ENCODE assay signal across 8 cellular contexts in genomic region chr16:4801962-4802658, GRCh38. TPM values are rescaled to one million over a fixed set of nuclear protein-coding genes. Genes with fewer than 3 reads are reported as not detected.
DNase-seq lines count a peak whose midpoint lies in the region; ATAC-seq and TF ChIP-seq lines count a peak whose summit lies in the region.

Gene ROGDI, minus strand, starts transcription at chr16:4802633. Its CDS starts 62 bp downstream, at chr16:4802571.

- peak within 1 kb of the TSS; percentile 91 for H3K27ac ChIP-seq in CD4-positive, alpha-beta T cell (ENCODE audit: low read depth, low read length)
- H3K27ac ChIP-seq in endodermal cell (ENCODE audit: low read depth, low read length) = peak within 1 kb of the TSS; percentile 81

- H3K27me3 ChIP-seq in CD4-positive, alpha-beta T cell (ENCODE audit: control insufficient read depth, insufficient read depth, low read length) = no peaks in the 10 kb centered on the region
- no peaks in the 10 kb centered on the region for H3K27me3 ChIP-seq in endodermal cell (ENCODE audit: control insufficient read depth, insufficient read depth, low read length, poor library complexity, severe bottlenecking)

- peak; percentile 64 to 85 (median 80) for DNase-seq in CD4-positive, alpha-beta T cell
- DNase-seq in NCI-H82 (lab: John Stamatoyannopoulos, UW) (peak; percentile 93), endodermal cell (peak; percentile 97), midbrain (lab: John Stamatoyannopoulos, UW) (peak; percentile 47)
- peak; percentile 49 for DNase-seq in activated CD8-positive, alpha-beta memory T cell treated with anti-CD3 and anti-CD28 coated beads, Interleukin-2, amount 50 U/mL, for 1 hour (ENCODE audit: extremely low read depth)
- peak; percentile 53 to 59 for DNase-seq in stimulated activated CD8-positive, alpha-beta memory T cell treated with anti-CD3 and anti-CD28 coated beads, Interleukin-15, amount 100 ng/mL, for 48 hours (ENCODE audit: low read depth in 2 of 2)

- peak within 1 kb of the TSS; percentile 90 for H3K4me3 ChIP-seq in endodermal cell (ENCODE audit: low read length)

- intact Hi-C loops in CD4-positive, alpha-beta T cell (cut with DNase I, micrococcal nuclease) = loop anchor here (1.0 to 10.0 kb wide), 4 partner anchors 34 to 187 kb away; partner anchors contain the start of genes ANKS3 (in 2 of the 2), DNAAF8 (in 2 of the 2) and UBALD1 (in 1 of the 2)

- H3K36me3 Mint-ChIP-seq in CD4-positive, alpha-beta T cell (ENCODE audit: low read depth) = peaks cover 24% of the 10 kb centered on the region
- peaks cover 32% of the 10 kb centered on the region for H3K36me3 Mint-ChIP-seq in endodermal cell (ENCODE audit: low read depth)

- peak within 1 kb of the TSS; percentile 96 for H3K27ac Mint-ChIP-seq in CD4-positive, alpha-beta T cell
- peak within 1 kb of the TSS; percentile 86 for H3K27ac Mint-ChIP-seq in endodermal cell

- ATAC-seq in CD4-positive, alpha-beta T cell (ENCODE audit: poor library complexity) = peak; percentile 72
- peak; percentile 60 for ATAC-seq in GM19452 (IDR thresholded peaks at IDR 0.05; ENCODE audit: unreplicated experiment)
- peak; percentile 59 for ATAC-seq in HG03571 (IDR thresholded peaks at IDR 0.05; ENCODE audit: unreplicated experiment)

- 0% methylated on average over 19 to 70 of the region's 70 CpGs for WGBS in endodermal cell (ENCODE audit: insufficient coverage in 1 of 2, insufficient read length in 1 of 2), 2 experiments

- CTCF ChIA-PET in CD4-positive, alpha-beta T cell (lab: Charles Lee) = interaction anchor here (1.0 to 1.6 kb wide), 3 partner anchors 33 to 68 kb away, joined by 3 to 5 read pairs (median 3); partner anchors contain the start of genes ANKS3 and DNAAF8

- H3K4me1 ChIP-seq in endodermal cell (ENCODE audit: control insufficient read depth, insufficient read depth, low read length) = peaks cover 9% of the 10 kb centered on the region

- H3K9ac ChIP-seq in endodermal cell (ENCODE audit: extremely low read depth, low read length, poor library complexity, severe bottlenecking) = peak within 1 kb of the TSS; percentile 64

- peaks cover 22% of the 10 kb centered on the region for H3K4me1 Mint-ChIP-seq in CD4-positive, alpha-beta T cell (ENCODE audit: low read depth)
- H3K4me1 Mint-ChIP-seq in endodermal cell = peaks cover 9% of the 10 kb centered on the region

- POLR2A ChIA-PET in CD4-positive, alpha-beta T cell (lab: Charles Lee) = interaction anchor here (0.5 to 3.0 kb wide), 15 partner anchors 8 to 1012 kb away, joined by 3 to 38 read pairs (median 4); partner anchors contain the start of genes ANKS3, DNAAF8, GLYR1 and MGRN1

- no peaks in the 10 kb centered on the region for H3K27me3 Mint-ChIP-seq in CD4-positive, alpha-beta T cell
- no peaks in the 10 kb centered on the region for H3K27me3 Mint-ChIP-seq in endodermal cell (ENCODE audit: insufficient read depth)

- H3K36me3 ChIP-seq in endodermal cell (ENCODE audit: control insufficient read depth, insufficient read depth, low read length) = peaks cover 19% of the 10 kb centered on the region

- peak within 1 kb of the TSS; percentile 93 for H3K4me3 Mint-ChIP-seq in CD4-positive, alpha-beta T cell
- peak within 1 kb of the TSS; percentile 68 for H3K4me3 Mint-ChIP-seq in endodermal cell

- H3K9me3 Mint-ChIP-seq in CD4-positive, alpha-beta T cell = no peaks in the 10 kb centered on the region
- no peaks in the 10 kb centered on the region for H3K9me3 Mint-ChIP-seq in endodermal cell

- H3K9me3 ChIP-seq in CD4-positive, alpha-beta T cell (ENCODE audit: control insufficient read depth, low read length) = no peaks in the 10 kb centered on the region
- no peaks in the 10 kb centered on the region for H3K9me3 ChIP-seq in endodermal cell (ENCODE audit: control insufficient read depth, low read length)

- TF ChIP-seq CTCF in CD4-positive, alpha-beta T cell (IDR thresholded peaks at IDR 0.05) = no peak
- no peak for TF ChIP-seq CTCF in endodermal cell (conservative IDR thresholded peaks at IDR 0.05)

RNA-seq across cellular contexts. Expression of gene ROGDI, which starts in this region (rescaled TPM):
- total RNA-seq in CD4-positive, alpha-beta T cell = 10 to 100 TPM in 1 of 2 experiments, 1 to 10 TPM in 1; 9.4 to 11.0 TPM
- total RNA-seq in endodermal cell = 10 to 100 TPM; 46.2 to 49.0 TPM
- polyA plus RNA-seq in endodermal cell (2013, experiment 1 of 2) = 30.2 TPM
- 28.6 TPM for polyA plus RNA-seq in endodermal cell (2013, experiment 2 of 2)

Comparison
In these comparisons a context has a peak if more than half of its experiments do, and no peak if none do; other contexts are left out.
1. Peak in every context shown above with its lines: DNase-seq, ATAC-seq, H3K4me3 ChIP-seq and H3K27ac ChIP-seq.
2. DNase-seq: peak in every context shown above with its lines; median percentile 97 in endodermal cell; 93 in NCI-H82; 80 in CD4-positive, alpha-beta T cell; 56 in stimulated activated CD8-positive, alpha-beta memory T cell treated with anti-CD3 and anti-CD28 coated beads, Interleukin-15, amount 100 ng/mL, for 48 hours; 49 in activated CD8-positive, alpha-beta memory T cell treated with anti-CD3 and anti-CD28 coated beads, Interleukin-2, amount 50 U/mL, for 1 hour; 47 in midbrain.